In genomic region chr17:44197980-44198720, GRCh38 we compare ENCODE assay signal across 8 cellular contexts.
A peak's percentile ranks its signal among the peaks of the same experiment; 100 is the strongest.
DNase-seq lines count a peak whose midpoint lies in the region; ATAC-seq and TF ChIP-seq lines count a peak whose summit lies in the region.

No MANE protein-coding gene starts in this region.

- no peak for ATAC-seq in HG03097 (IDR thresholded peaks at IDR 0.05; ENCODE audit: low FRiP score, unreplicated experiment)

- DNase-seq in DMS 273 (lab: John Stamatoyannopoulos, UW; ENCODE audit: unreplicated experiment) (peak; percentile 35), DMS 273 treated with DMSO at 0.1 percent for 48 hours (lab: John Stamatoyannopoulos, UW) (no peak), MV-4-11 (lab: John Stamatoyannopoulos, UW) (peak; percentile 87), foreskin fibroblast (peak; percentile 71 to 87), retinal pigment epithelial cell (ENCODE audit: low read depth) (no peak), NCI-H1694 (lab: John Stamatoyannopoulos, UW) (no peak)
- peak; percentile 58 to 61 for DNase-seq in activated T-cell treated with anti-CD3 and anti-CD28 coated beads, Interleukin-2, amount 50 U/mL, for 48 hours

- H3K4me3 ChIP-seq in foreskin fibroblast (ENCODE audit: low read depth in 1 of 2, low read length in 2 of 2): peak overlapping the region; percentile 80 to 89
- peak overlapping the region; percentile 80 for H3K4me3 ChIP-seq in retinal pigment epithelial cell (ENCODE audit: low read length)

- TF ChIP-seq CTCF in foreskin fibroblast (IDR thresholded peaks at IDR 0.05; ENCODE audit: low read depth, low read length): peak; percentile 31
- no peak for TF ChIP-seq CTCF in retinal pigment epithelial cell (conservative IDR thresholded peaks at IDR 0.05; ENCODE audit: low read depth, low read length)

Comparison
In these comparisons a context has a peak if more than half of its experiments do, and no peak if none do; other contexts are left out.
1. DNase-seq: peak in DMS 273 (single experiment), MV-4-11 (single experiment), activated T-cell treated with anti-CD3 and anti-CD28 coated beads, Interleukin-2, amount 50 U/mL, for 48 hours (2 of 2) and foreskin fibroblast (2 of 2); none in DMS 273 treated with DMSO at 0.1 percent for 48 hours (single experiment), retinal pigment epithelial cell (single experiment) and NCI-H1694 (single experiment).